ENCODE assay signal across 9 cellular contexts in the genomic region with DNA sequence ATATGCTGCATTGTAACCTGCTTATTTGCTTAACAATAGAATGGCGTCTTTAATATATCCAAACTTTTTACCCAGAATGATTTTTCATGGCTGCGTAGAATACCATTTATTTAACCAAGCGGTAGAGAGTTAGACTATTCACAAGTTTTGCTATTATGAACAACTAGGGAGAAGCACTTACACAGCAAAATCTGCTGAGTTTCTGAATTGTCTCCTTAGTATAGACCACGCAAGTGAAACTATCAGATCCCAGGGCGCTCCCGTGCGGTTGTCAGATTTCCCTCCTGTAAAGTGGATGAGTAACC. TPM values are rescaled to one million over a fixed set of nuclear protein-coding genes. Genes with fewer than 3 reads are reported as not detected.
A peak's percentile ranks its signal among the peaks of the same experiment; 100 is the strongest.
DNase-seq lines count a peak whose midpoint lies in the region; ATAC-seq, FAIRE-seq and TF ChIP-seq lines count a peak whose summit lies in the region.
"Had no signal": no experiment of that assay in that cellular context is flagged by ENCODE, and none has a peak within 500 bp of the region (broad histone marks: within the 10 kb centered on the region; RNA-seq: fewer than 3 reads in every experiment).

No MANE protein-coding gene starts in this region.

- DNase-seq in HFFc6 = no peak
- DNase-seq in astrocyte (ENCODE audit: low read depth) = peak; percentile 12
- DNase-seq in SKM-1 (lab: John Stamatoyannopoulos, UW; ENCODE audit: unreplicated experiment) = no peak
- DNase-seq in medulla oblongata (ENCODE audit: extremely low spot score) = no peak
- no peak for DNase-seq in anterior cingulate cortex (lab: John Stamatoyannopoulos, UW)
- DNase-seq: NCI-H510A had no signal

- no peak for ATAC-seq in HG03039 (IDR thresholded peaks at IDR 0.05; ENCODE audit: unreplicated experiment)

- no peaks in the 10 kb centered on the region for H3K36me3 ChIP-seq in ACC112 (ENCODE audit: insufficient read depth, low read length)
- no peaks in the 10 kb centered on the region for H3K36me3 ChIP-seq in astrocyte (ENCODE audit: insufficient read depth, low read length)
- H3K36me3 ChIP-seq in mesodermal cell (ENCODE audit: control insufficient read depth, insufficient read depth, low read length) = no peaks in the 10 kb centered on the region

- H3K27me3 ChIP-seq in ACC112 (ENCODE audit: insufficient read depth, low read length) (no peaks in the 10 kb centered on the region), astrocyte (ENCODE audit: insufficient read depth, low read length) (no peaks in the 10 kb centered on the region)

- H3K4me3 ChIP-seq in ACC112 (ENCODE audit: low read depth, low read length) (peak overlapping the region; percentile 90; the same call in 1 of the 2 replicates), astrocyte (ENCODE audit: insufficient read depth, low read depth, low read length) (peak overlapping the region; percentile 65), mesodermal cell (ENCODE audit: extremely low read depth, insufficient read depth, low read length, poor library complexity, severe bottlenecking) (peak overlapping the region; percentile 41)

- H3K27ac ChIP-seq in ACC112 (ENCODE audit: low read depth, low read length) = no peak overlapping the region
- no peak overlapping the region for H3K27ac ChIP-seq in astrocyte (ENCODE audit: low read depth, low read length)
- H3K27ac ChIP-seq in mesodermal cell (ENCODE audit: low read depth, low read length, severe bottlenecking) = no peak overlapping the region

- peaks cover 6% of the 10 kb centered on the region for H3K4me1 ChIP-seq in ACC112 (ENCODE audit: control insufficient read depth, insufficient read depth, low read length, unreplicated experiment)
- H3K4me1 ChIP-seq in astrocyte (ENCODE audit: insufficient read depth, low read length) = no peaks in the 10 kb centered on the region
- H3K4me1 ChIP-seq in mesodermal cell (ENCODE audit: control insufficient read depth, insufficient read depth, low read length, poor library complexity, severe bottlenecking) = peaks cover 13% of the 10 kb centered on the region

- H3K36me3 Mint-ChIP-seq in HFFc6 (ENCODE audit: low read depth) = no peaks in the 10 kb centered on the region
- no peaks in the 10 kb centered on the region for H3K36me3 Mint-ChIP-seq in astrocyte (ENCODE audit: low read depth, unreplicated experiment)

- no peaks in the 10 kb centered on the region for H4K20me1 ChIP-seq in astrocyte (ENCODE audit: insufficient read depth, low read length)

- H2AFZ ChIP-seq in ACC112 (ENCODE audit: low read length, unreplicated experiment) = peak overlapping the region; percentile 66
- peak overlapping the region; percentile 95 for H2AFZ ChIP-seq in astrocyte (ENCODE audit: low read depth, low read length)

- peak overlapping the region; percentile 74 for H3K9ac ChIP-seq in astrocyte (ENCODE audit: low read length)

- FAIRE-seq in astrocyte (lab: Jason Lieb, UNC) = no peak

- TF ChIP-seq CTCF in HFFc6 (IDR thresholded peaks at IDR 0.05) (no peak), astrocyte (IDR thresholded peaks at IDR 0.05; ENCODE audit: insufficient read depth, low read depth, low read length) (no peak)

- peaks cover 22% of the 10 kb centered on the region for H3K4me1 Mint-ChIP-seq in HFFc6 (ENCODE audit: low read depth)
- H3K4me1 Mint-ChIP-seq in astrocyte (ENCODE audit: low read depth, unreplicated experiment) = peaks cover 10% of the 10 kb centered on the region

- H3K4me3 Mint-ChIP-seq in HFFc6 = peak overlapping the region; percentile 90
- H3K4me3 Mint-ChIP-seq in astrocyte (ENCODE audit: unreplicated experiment) = peak overlapping the region; percentile 83

- 80 to 100% methylated on average over 3 to 4 of the region's 7 CpGs for WGBS in mesodermal cell (ENCODE audit: insufficient coverage in 2 of 2), 2 experiments

- no peaks in the 10 kb centered on the region for H3K9me3 Mint-ChIP-seq in HFFc6
- H3K9me3 Mint-ChIP-seq in astrocyte (ENCODE audit: unreplicated experiment) = no peaks in the 10 kb centered on the region

- H3K79me2 ChIP-seq in ACC112 (ENCODE audit: control insufficient read depth, insufficient read depth, low read length, unreplicated experiment) (no peaks in the 10 kb centered on the region), astrocyte (ENCODE audit: insufficient read depth, low read length) (no peaks in the 10 kb centered on the region)

- no peaks in the 10 kb centered on the region for H3K9me3 ChIP-seq in astrocyte (ENCODE audit: insufficient read depth, low read depth, low read length)
- H3K9me3 ChIP-seq in mesodermal cell (ENCODE audit: control insufficient read depth, low read length) = no peaks in the 10 kb centered on the region

- H3K27me3 Mint-ChIP-seq in HFFc6 (ENCODE audit: insufficient read depth) (peaks cover 7% of the 10 kb centered on the region), astrocyte (ENCODE audit: low read depth, unreplicated experiment) (no peaks in the 10 kb centered on the region)

- H3K4me2 ChIP-seq in astrocyte (ENCODE audit: low read length) = peak overlapping the region; percentile 93

- H3K27ac Mint-ChIP-seq in HFFc6 (no peak overlapping the region), astrocyte (ENCODE audit: unreplicated experiment) (no peak overlapping the region)

RNA-seq across cellular contexts. Expression of gene ADPGK, which starts 12.6 kb away (rescaled TPM):
- total RNA-seq in HFFc6 (2021; fragmentation: NEBNext Ultra II Directional; extraction: Animal tissue kit (Norgen Biotek cat#: 25700)) = 10 to 100 TPM; 54.6 to 59.4 (median 56.8) TPM
- total RNA-seq in astrocyte = 67.3 and 72.1 TPM in 2 replicates
- polyA plus RNA-seq in mesodermal cell (2013, experiment 1 of 2) = 42.2 TPM
- 40.8 TPM for polyA plus RNA-seq in mesodermal cell (2013, experiment 2 of 2)
